ENCODE assay signal across 1 cellular context in the genomic region with DNA sequence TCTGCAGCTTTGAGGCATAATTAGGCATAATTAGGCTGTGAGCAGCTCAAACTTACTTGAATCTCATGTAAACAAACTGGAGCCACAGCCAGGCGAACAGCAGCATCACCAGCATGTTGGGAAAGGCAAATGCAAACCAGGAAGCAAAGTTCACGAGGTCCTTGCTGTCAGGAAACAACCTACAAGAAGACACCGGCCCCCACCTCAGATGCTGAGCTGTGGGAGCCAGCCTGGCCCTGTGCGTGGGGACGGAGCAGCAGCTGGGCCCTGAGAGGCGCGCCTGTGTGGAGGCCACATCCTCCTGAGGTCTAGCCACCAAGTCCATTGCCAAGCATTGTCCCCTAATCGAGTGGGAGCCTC.
TF ChIP-seq lines count a peak whose summit lies in the region.

No MANE protein-coding gene starts in this region.

TF ChIP-seq in HepG2, 621 proteins besides CTCF, POLR2A, EP300 and RAD21 (continued from another document and continues in another):
- no peak; the same call in 1 of the 2 replicates for TF ChIP-seq POLR2AphosphoS5 (IDR thresholded peaks at IDR 0.05; ENCODE audit: low read depth, low read length)
- no peak for TF ChIP-seq ZNF496 (CRISPR knock-in tag; IDR thresholded peaks at IDR 0.05; ENCODE audit: insufficient replicate concordance)
- no peak for TF ChIP-seq ATAD3A (CRISPR knock-in tag; IDR thresholded peaks at IDR 0.05)
- TF ChIP-seq SMAD3 (CRISPR knock-in tag; IDR thresholded peaks at IDR 0.05) = no peak
- TF ChIP-seq, protein P1, sequence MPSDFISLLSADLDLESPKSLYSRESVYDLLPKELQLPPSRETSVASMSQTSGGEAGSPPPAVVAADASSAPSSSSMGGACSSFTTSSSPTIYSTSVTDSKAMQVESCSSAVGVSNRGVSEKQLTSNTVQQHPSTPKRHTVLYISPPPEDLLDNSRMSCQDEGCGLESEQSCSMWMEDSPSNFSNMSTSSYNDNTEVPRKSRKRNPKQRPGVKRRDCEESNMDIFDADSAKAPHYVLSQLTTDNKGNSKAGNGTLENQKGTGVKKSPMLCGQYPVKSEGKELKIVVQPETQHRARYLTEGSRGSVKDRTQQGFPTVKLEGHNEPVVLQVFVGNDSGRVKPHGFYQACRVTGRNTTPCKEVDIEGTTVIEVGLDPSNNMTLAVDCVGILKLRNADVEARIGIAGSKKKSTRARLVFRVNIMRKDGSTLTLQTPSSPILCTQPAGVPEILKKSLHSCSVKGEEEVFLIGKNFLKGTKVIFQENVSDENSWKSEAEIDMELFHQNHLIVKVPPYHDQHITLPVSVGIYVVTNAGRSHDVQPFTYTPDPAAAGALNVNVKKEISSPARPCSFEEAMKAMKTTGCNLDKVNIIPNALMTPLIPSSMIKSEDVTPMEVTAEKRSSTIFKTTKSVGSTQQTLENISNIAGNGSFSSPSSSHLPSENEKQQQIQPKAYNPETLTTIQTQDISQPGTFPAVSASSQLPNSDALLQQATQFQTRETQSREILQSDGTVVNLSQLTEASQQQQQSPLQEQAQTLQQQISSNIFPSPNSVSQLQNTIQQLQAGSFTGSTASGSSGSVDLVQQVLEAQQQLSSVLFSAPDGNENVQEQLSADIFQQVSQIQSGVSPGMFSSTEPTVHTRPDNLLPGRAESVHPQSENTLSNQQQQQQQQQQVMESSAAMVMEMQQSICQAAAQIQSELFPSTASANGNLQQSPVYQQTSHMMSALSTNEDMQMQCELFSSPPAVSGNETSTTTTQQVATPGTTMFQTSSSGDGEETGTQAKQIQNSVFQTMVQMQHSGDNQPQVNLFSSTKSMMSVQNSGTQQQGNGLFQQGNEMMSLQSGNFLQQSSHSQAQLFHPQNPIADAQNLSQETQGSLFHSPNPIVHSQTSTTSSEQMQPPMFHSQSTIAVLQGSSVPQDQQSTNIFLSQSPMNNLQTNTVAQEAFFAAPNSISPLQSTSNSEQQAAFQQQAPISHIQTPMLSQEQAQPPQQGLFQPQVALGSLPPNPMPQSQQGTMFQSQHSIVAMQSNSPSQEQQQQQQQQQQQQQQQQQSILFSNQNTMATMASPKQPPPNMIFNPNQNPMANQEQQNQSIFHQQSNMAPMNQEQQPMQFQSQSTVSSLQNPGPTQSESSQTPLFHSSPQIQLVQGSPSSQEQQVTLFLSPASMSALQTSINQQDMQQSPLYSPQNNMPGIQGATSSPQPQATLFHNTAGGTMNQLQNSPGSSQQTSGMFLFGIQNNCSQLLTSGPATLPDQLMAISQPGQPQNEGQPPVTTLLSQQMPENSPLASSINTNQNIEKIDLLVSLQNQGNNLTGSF (CRISPR knock-in tag; IDR thresholded peaks at IDR 0.05) = no peak
- no peak for TF ChIP-seq ZEB1 (IDR thresholded peaks at IDR 0.05; ENCODE audit: insufficient replicate concordance, low read depth)
- TF ChIP-seq ZNF616 (CRISPR knock-in tag; IDR thresholded peaks at IDR 0.05; ENCODE audit: low read depth) = no peak
- no peak for TF ChIP-seq MED8 (CRISPR knock-in tag; IDR thresholded peaks at IDR 0.05; ENCODE audit: insufficient replicate concordance)
- TF ChIP-seq NCOR1 (IDR thresholded peaks at IDR 0.05; ENCODE audit: borderline replicate concordance, low read length) = no peak
- no peak for TF ChIP-seq ZNF841 (CRISPR knock-in tag; IDR thresholded peaks at IDR 0.05; ENCODE audit: borderline replicate concordance)
- no peak for TF ChIP-seq MATR3 (CRISPR knock-in tag; IDR thresholded peaks at IDR 0.05)
- TF ChIP-seq ZNF280D (CRISPR knock-in tag; IDR thresholded peaks at IDR 0.05) = no peak
- no peak; the same call in 1 of the 2 replicates for TF ChIP-seq ERF (CRISPR knock-in tag; IDR thresholded peaks at IDR 0.05)
- TF ChIP-seq RFX1 (IDR thresholded peaks at IDR 0.05) = no peak
- TF ChIP-seq ZNF510 (CRISPR knock-in tag; IDR thresholded peaks at IDR 0.05; ENCODE audit: low read depth) = no peak
- TF ChIP-seq ZKSCAN1 (IDR thresholded peaks at IDR 0.05; ENCODE audit: low read length) = no peak
- TF ChIP-seq ZNF788 (CRISPR knock-in tag; IDR thresholded peaks at IDR 0.05; ENCODE audit: borderline replicate concordance) = no peak
- no peak for TF ChIP-seq ZNF3 (CRISPR knock-in tag; IDR thresholded peaks at IDR 0.05)
- no peak for TF ChIP-seq ELF4 (CRISPR knock-in tag; IDR thresholded peaks at IDR 0.05; ENCODE audit: borderline replicate concordance)
- TF ChIP-seq, protein P2, sequence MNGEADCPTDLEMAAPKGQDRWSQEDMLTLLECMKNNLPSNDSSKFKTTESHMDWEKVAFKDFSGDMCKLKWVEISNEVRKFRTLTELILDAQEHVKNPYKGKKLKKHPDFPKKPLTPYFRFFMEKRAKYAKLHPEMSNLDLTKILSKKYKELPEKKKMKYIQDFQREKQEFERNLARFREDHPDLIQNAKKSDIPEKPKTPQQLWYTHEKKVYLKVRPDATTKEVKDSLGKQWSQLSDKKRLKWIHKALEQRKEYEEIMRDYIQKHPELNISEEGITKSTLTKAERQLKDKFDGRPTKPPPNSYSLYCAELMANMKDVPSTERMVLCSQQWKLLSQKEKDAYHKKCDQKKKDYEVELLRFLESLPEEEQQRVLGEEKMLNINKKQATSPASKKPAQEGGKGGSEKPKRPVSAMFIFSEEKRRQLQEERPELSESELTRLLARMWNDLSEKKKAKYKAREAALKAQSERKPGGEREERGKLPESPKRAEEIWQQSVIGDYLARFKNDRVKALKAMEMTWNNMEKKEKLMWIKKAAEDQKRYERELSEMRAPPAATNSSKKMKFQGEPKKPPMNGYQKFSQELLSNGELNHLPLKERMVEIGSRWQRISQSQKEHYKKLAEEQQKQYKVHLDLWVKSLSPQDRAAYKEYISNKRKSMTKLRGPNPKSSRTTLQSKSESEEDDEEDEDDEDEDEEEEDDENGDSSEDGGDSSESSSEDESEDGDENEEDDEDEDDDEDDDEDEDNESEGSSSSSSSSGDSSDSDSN (CRISPR knock-in tag; IDR thresholded peaks at IDR 0.05) = no peak
- TF ChIP-seq KLF16 (CRISPR knock-in tag; IDR thresholded peaks at IDR 0.05) = 0 out of 4 replicates have a peak, but pooled peaks of 1 of the 2 experiments have one; percentile 5
- TF ChIP-seq ZSCAN21 (CRISPR knock-in tag; IDR thresholded peaks at IDR 0.05; ENCODE audit: borderline replicate concordance) = no peak
- TF ChIP-seq FOXA3 (CRISPR knock-in tag; IDR thresholded peaks at IDR 0.05) = peak; percentile 34; the same call in 1 of the 2 replicates
- TF ChIP-seq FOSL2 (CRISPR knock-in tag; IDR thresholded peaks at IDR 0.05) = peak; percentile 9; the same call in 1 of the 2 replicates
- TF ChIP-seq SP4 (CRISPR knock-in tag; IDR thresholded peaks at IDR 0.05) = no peak
- TF ChIP-seq, protein P3, sequence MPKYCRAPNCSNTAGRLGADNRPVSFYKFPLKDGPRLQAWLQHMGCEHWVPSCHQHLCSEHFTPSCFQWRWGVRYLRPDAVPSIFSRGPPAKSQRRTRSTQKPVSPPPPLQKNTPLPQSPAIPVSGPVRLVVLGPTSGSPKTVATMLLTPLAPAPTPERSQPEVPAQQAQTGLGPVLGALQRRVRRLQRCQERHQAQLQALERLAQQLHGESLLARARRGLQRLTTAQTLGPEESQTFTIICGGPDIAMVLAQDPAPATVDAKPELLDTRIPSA (CRISPR knock-in tag; IDR thresholded peaks at IDR 0.05; ENCODE audit: borderline replicate concordance) = no peak
- TF ChIP-seq TBL1XR1 (IDR thresholded peaks at IDR 0.05; ENCODE audit: borderline replicate concordance, low read length, partially characterized antibody) = no peak
- TF ChIP-seq LBX2 (CRISPR knock-in tag; IDR thresholded peaks at IDR 0.05; ENCODE audit: borderline replicate concordance) = no peak
- no peak for TF ChIP-seq ZFP91 (CRISPR knock-in tag; IDR thresholded peaks at IDR 0.05; ENCODE audit: borderline replicate concordance)
- no peak for TF ChIP-seq MXD4 (CRISPR knock-in tag; IDR thresholded peaks at IDR 0.05)
- 0 out of 2 replicates have a peak, but pooled peaks have one; percentile 52 for TF ChIP-seq ZNF292 (CRISPR knock-in tag; IDR thresholded peaks at IDR 0.05; ENCODE audit: borderline replicate concordance, low read depth)
- TF ChIP-seq ZNF34 (CRISPR knock-in tag; IDR thresholded peaks at IDR 0.05; ENCODE audit: borderline replicate concordance) = no peak
- TF ChIP-seq ZNF792 (CRISPR knock-in tag; IDR thresholded peaks at IDR 0.05) = no peak
- no peak for TF ChIP-seq ZNF749 (CRISPR knock-in tag; IDR thresholded peaks at IDR 0.05; ENCODE audit: borderline replicate concordance)
- TF ChIP-seq ZNF460 (CRISPR knock-in tag; IDR thresholded peaks at IDR 0.05; ENCODE audit: borderline replicate concordance) = no peak
- TF ChIP-seq, protein P4, sequence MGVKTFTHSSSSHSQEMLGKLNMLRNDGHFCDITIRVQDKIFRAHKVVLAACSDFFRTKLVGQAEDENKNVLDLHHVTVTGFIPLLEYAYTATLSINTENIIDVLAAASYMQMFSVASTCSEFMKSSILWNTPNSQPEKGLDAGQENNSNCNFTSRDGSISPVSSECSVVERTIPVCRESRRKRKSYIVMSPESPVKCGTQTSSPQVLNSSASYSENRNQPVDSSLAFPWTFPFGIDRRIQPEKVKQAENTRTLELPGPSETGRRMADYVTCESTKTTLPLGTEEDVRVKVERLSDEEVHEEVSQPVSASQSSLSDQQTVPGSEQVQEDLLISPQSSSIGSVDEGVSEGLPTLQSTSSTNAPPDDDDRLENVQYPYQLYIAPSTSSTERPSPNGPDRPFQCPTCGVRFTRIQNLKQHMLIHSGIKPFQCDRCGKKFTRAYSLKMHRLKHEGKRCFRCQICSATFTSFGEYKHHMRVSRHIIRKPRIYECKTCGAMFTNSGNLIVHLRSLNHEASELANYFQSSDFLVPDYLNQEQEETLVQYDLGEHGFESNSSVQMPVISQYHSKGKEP (CRISPR knock-in tag; IDR thresholded peaks at IDR 0.05) = no peak
- TF ChIP-seq HNRNPL (IDR thresholded peaks at IDR 0.05; ENCODE audit: low read depth, low read length) = no peak
- no peak for TF ChIP-seq ZNF550 (CRISPR knock-in tag; IDR thresholded peaks at IDR 0.05; ENCODE audit: borderline replicate concordance)
- TF ChIP-seq, protein P5, sequence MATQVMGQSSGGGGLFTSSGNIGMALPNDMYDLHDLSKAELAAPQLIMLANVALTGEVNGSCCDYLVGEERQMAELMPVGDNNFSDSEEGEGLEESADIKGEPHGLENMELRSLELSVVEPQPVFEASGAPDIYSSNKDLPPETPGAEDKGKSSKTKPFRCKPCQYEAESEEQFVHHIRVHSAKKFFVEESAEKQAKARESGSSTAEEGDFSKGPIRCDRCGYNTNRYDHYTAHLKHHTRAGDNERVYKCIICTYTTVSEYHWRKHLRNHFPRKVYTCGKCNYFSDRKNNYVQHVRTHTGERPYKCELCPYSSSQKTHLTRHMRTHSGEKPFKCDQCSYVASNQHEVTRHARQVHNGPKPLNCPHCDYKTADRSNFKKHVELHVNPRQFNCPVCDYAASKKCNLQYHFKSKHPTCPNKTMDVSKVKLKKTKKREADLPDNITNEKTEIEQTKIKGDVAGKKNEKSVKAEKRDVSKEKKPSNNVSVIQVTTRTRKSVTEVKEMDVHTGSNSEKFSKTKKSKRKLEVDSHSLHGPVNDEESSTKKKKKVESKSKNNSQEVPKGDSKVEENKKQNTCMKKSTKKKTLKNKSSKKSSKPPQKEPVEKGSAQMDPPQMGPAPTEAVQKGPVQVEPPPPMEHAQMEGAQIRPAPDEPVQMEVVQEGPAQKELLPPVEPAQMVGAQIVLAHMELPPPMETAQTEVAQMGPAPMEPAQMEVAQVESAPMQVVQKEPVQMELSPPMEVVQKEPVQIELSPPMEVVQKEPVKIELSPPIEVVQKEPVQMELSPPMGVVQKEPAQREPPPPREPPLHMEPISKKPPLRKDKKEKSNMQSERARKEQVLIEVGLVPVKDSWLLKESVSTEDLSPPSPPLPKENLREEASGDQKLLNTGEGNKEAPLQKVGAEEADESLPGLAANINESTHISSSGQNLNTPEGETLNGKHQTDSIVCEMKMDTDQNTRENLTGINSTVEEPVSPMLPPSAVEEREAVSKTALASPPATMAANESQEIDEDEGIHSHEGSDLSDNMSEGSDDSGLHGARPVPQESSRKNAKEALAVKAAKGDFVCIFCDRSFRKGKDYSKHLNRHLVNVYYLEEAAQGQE (IDR thresholded peaks at IDR 0.05; ENCODE audit: borderline replicate concordance in 1 of 2, low read depth in 1 of 2, low read length in 2 of 2) = no peak
- TF ChIP-seq NFKB2 (CRISPR knock-in tag; IDR thresholded peaks at IDR 0.05; ENCODE audit: borderline replicate concordance) = peak; percentile 44; the same call in 1 of the 2 replicates
